11 cellular contexts compared by ENCODE assay signal in the genomic region with DNA sequence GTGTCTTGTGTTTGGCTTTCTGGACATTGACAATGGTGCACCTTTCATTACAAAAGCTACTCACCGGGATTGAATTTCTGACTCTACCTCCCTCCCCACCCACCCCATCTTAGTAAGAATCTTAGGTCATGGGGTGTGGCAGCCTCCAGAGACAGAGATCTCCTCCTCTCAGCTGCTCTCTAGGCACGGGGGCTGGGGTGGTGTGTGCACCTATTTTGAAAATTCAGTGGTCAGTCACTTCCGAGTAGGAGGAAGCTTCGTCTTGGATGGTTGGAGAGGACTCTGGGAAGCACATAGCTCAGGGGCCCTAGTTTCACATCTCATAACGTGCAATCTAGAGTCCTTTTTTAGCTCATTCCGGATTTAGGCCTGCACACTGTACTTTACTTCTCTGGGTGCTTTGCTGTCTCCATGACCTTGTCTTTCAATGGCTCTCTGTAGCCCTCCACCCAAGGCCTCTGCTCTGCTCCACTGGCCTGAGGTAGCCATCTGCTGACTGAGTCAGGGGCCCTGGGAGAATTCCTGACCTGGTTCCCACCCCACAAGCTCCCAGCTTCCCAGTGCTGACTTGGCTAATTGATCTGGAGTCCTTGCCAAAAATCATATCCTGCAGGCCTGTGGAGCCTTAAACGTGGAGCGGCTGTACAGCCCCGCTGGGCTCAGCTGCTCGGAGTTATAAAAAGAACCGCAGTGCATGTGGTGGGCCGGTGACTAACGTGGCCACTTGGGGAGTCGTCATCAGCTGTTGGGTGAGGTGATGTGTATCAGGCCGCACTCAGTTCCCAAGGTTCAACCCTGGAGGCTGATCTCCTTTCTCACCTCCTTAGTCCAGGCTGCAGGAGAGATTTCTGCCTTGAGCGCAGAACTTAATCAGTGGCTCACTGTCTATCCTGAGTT. TPM values are rescaled to one million over a fixed set of nuclear protein-coding genes. Genes with fewer than 3 reads are reported as not detected.
A peak's percentile ranks its signal among the peaks of the same experiment; 100 is the strongest.
DNase-seq lines count a peak whose midpoint lies in the region; ATAC-seq and TF ChIP-seq lines count a peak whose summit lies in the region.
"Had no signal": no experiment of that assay in that cellular context is flagged by ENCODE, and none has a peak within 500 bp of the region (broad histone marks: within the 10 kb centered on the region; RNA-seq: fewer than 3 reads in every experiment).

No MANE protein-coding gene starts in this region.

- H3K4me3 Mint-ChIP-seq in natural killer cell (no peak overlapping the region), chondrocyte (ENCODE audit: unreplicated experiment) (no peak overlapping the region)
- H3K4me3 Mint-ChIP-seq in natural killer cell treated with Interleukin-12 subunit alpha and Interleukin-12 subunit beta and Interleukin-15 and Interleukin-18, amount 100 ng/mL, for 72 hours = no peak overlapping the region
- no peak overlapping the region for H3K4me3 Mint-ChIP-seq in activated CD8-positive, alpha-beta T cell treated with anti-CD3 and anti-CD28 coated beads for 36 hours
- H3K4me3 Mint-ChIP-seq: B cell; T-helper 1 cell treated with Interleukin-12 subunit alpha and Interleukin-12 subunit beta and Interleukin-4 antibody, amounts not matched to agents 30 μg/mL and 1 μg/mL, for 36 hours had no signal

- intact Hi-C loops in natural killer cell (cut with micrococcal nuclease) = no loop called here
- intact Hi-C loops in activated CD8-positive, alpha-beta T cell treated with anti-CD3 and anti-CD28 coated beads for 36 hours (cut with micrococcal nuclease) = no loop called here

- ATAC-seq in natural killer cell = no peak
- no peak for ATAC-seq in natural killer cell treated with Interleukin-12 subunit alpha and Interleukin-12 subunit beta and Interleukin-15 and Interleukin-18, amount 100 ng/mL, for 72 hours
- ATAC-seq in activated CD8-positive, alpha-beta T cell treated with anti-CD3 and anti-CD28 coated beads for 36 hours = no peak
- no peak for ATAC-seq in GM19324 (IDR thresholded peaks at IDR 0.05; ENCODE audit: low FRiP score, unreplicated experiment)
- no peak for ATAC-seq in HG02973 (IDR thresholded peaks at IDR 0.05; ENCODE audit: unreplicated experiment)
- ATAC-seq: activated naive CD4-positive, alpha-beta T cell treated with anti-CD3 and anti-CD28 coated beads, Interleukin-2, amount 50 U/mL, for 72 hours had no signal

- no peaks in the 10 kb centered on the region for H3K27me3 Mint-ChIP-seq in natural killer cell (ENCODE audit: low read depth in 2 of 2)
- no peaks in the 10 kb centered on the region for H3K27me3 Mint-ChIP-seq in natural killer cell treated with Interleukin-12 subunit alpha and Interleukin-12 subunit beta and Interleukin-15 and Interleukin-18, amount 100 ng/mL, for 72 hours
- H3K27me3 Mint-ChIP-seq in chondrocyte (ENCODE audit: low read depth) = no peaks in the 10 kb centered on the region
- H3K27me3 Mint-ChIP-seq in activated CD8-positive, alpha-beta T cell treated with anti-CD3 and anti-CD28 coated beads for 36 hours = no peaks in the 10 kb centered on the region

- CTCF ChIA-PET in activated CD8-positive, alpha-beta T cell treated with anti-CD3 and anti-CD28 coated beads for 36 hours (lab: Charles Lee) = interaction anchor here (1.7 kb wide), 1 partner anchor 191 kb away, joined by 4 read pairs; no protein-coding TSS in a partner anchor

- TF ChIP-seq CTCF in natural killer cell (IDR thresholded peaks at IDR 0.05) (no peak), chondrocyte (IDR thresholded peaks at IDR 0.05) (no peak)
- no peak for TF ChIP-seq CTCF in activated CD8-positive, alpha-beta T cell treated with anti-CD3 and anti-CD28 coated beads for 36 hours (IDR thresholded peaks at IDR 0.05)

- H3K36me3 Mint-ChIP-seq in natural killer cell (no peaks in the 10 kb centered on the region), chondrocyte (ENCODE audit: low read depth) (no peaks in the 10 kb centered on the region)
- H3K36me3 Mint-ChIP-seq in natural killer cell treated with Interleukin-12 subunit alpha and Interleukin-12 subunit beta and Interleukin-15 and Interleukin-18, amount 100 ng/mL, for 72 hours = no peaks in the 10 kb centered on the region
- H3K36me3 Mint-ChIP-seq in activated CD8-positive, alpha-beta T cell treated with anti-CD3 and anti-CD28 coated beads for 36 hours (ENCODE audit: low read depth) = no peaks in the 10 kb centered on the region

- peak; percentile 1 for DNase-seq in natural killer cell
- no peak for DNase-seq in natural killer cell treated with Interleukin-12 subunit alpha and Interleukin-12 subunit beta and Interleukin-15 and Interleukin-18, amount 100 ng/mL, for 72 hours (ENCODE audit: low spot score)
- no peak for DNase-seq in chondrocyte (ENCODE audit: low spot score)
- peak; percentile 95 for DNase-seq in kidney tubule cell (ENCODE audit: low spot score)
- DNase-seq in activated CD8-positive, alpha-beta T cell treated with anti-CD3 and anti-CD28 coated beads for 36 hours = no peak
- no peak for DNase-seq in activated naive CD4-positive, alpha-beta T cell treated with anti-CD3 and anti-CD28 coated beads, Interleukin-2, amount 50 U/mL, for 16 hours

- H3K9me3 Mint-ChIP-seq in natural killer cell (peaks cover 0 to 3% of the 10 kb centered on the region in 2 donors), chondrocyte (ENCODE audit: low read depth) (no peaks in the 10 kb centered on the region)
- peaks cover 2% of the 10 kb centered on the region for H3K9me3 Mint-ChIP-seq in natural killer cell treated with Interleukin-12 subunit alpha and Interleukin-12 subunit beta and Interleukin-15 and Interleukin-18, amount 100 ng/mL, for 72 hours
- peaks cover 26% of the 10 kb centered on the region for H3K9me3 Mint-ChIP-seq in activated CD8-positive, alpha-beta T cell treated with anti-CD3 and anti-CD28 coated beads for 36 hours

- H3K4me1 Mint-ChIP-seq in natural killer cell (peaks cover 5 to 8% of the 10 kb centered on the region in 2 donors), chondrocyte (ENCODE audit: low read depth) (peaks cover 40% of the 10 kb centered on the region)
- peaks cover 10% of the 10 kb centered on the region in 2 donors for H3K4me1 Mint-ChIP-seq in natural killer cell treated with Interleukin-12 subunit alpha and Interleukin-12 subunit beta and Interleukin-15 and Interleukin-18, amount 100 ng/mL, for 72 hours (ENCODE audit: low read depth in 2 of 2)
- H3K4me1 Mint-ChIP-seq in activated CD8-positive, alpha-beta T cell treated with anti-CD3 and anti-CD28 coated beads for 36 hours (ENCODE audit: low read depth) = peaks cover 15% of the 10 kb centered on the region

- no peak overlapping the region for H3K27ac Mint-ChIP-seq in natural killer cell
- no peak overlapping the region for H3K27ac Mint-ChIP-seq in natural killer cell treated with Interleukin-12 subunit alpha and Interleukin-12 subunit beta and Interleukin-15 and Interleukin-18, amount 100 ng/mL, for 72 hours
- H3K27ac Mint-ChIP-seq in chondrocyte (ENCODE audit: unreplicated experiment) = peak overlapping the region; percentile 98
- H3K27ac Mint-ChIP-seq in activated CD8-positive, alpha-beta T cell treated with anti-CD3 and anti-CD28 coated beads for 36 hours = no peak overlapping the region
- H3K27ac Mint-ChIP-seq: activated naive CD4-positive, alpha-beta T cell treated with anti-CD3 and anti-CD28 coated beads, Interleukin-2, amount 50 U/mL, for 72 hours; B cell; T-helper 1 cell treated with Interleukin-12 subunit alpha and Interleukin-12 subunit beta and Interleukin-4 antibody, amounts not matched to agents 30 μg/mL and 1 μg/mL, for 36 hours had no signal

- POLR2A ChIA-PET in activated CD8-positive, alpha-beta T cell treated with anti-CD3 and anti-CD28 coated beads for 36 hours (lab: Charles Lee) = interaction anchor here (1.5 kb wide), 1 partner anchor 9 kb away, joined by 4 read pairs; no protein-coding TSS in a partner anchor

RNA-seq across cellular contexts. Expression of gene ADAMTS14, which starts 19.3 kb away (rescaled TPM):
- 1 to 10 TPM in 2 of 3 donors, under 1 TPM in 1; 0.70 to 1.5 (median 1.1) TPM for total RNA-seq in natural killer cell
- total RNA-seq in natural killer cell treated with Interleukin-12 subunit alpha and Interleukin-12 subunit beta and Interleukin-15 and Interleukin-18, amount 100 ng/mL, for 72 hours = under 1 TPM; 0.07 to 0.61 TPM
- 7.7 to 9.2 TPM (median 8.7 TPM) in 3 replicates for total RNA-seq in chondrocyte
- under 1 TPM; 0.16 to 0.25 TPM for total RNA-seq in activated CD8-positive, alpha-beta T cell treated with anti-CD3 and anti-CD28 coated beads for 36 hours
- total RNA-seq: B cell had no signal

RNA-seq across cellular contexts. Expression of gene PRF1, which starts 50.5 kb away (rescaled TPM):
- 1,000 to 10,000 TPM; 1,641 to 2,133 (median 1,982) TPM for total RNA-seq in natural killer cell
- 1,000 to 10,000 TPM in 1 of 2 donors, 100 to 1,000 TPM in 1; 497 to 1,157 TPM for total RNA-seq in natural killer cell treated with Interleukin-12 subunit alpha and Interleukin-12 subunit beta and Interleukin-15 and Interleukin-18, amount 100 ng/mL, for 72 hours
- not detected in 3 replicates for total RNA-seq in chondrocyte
- total RNA-seq in activated CD8-positive, alpha-beta T cell treated with anti-CD3 and anti-CD28 coated beads for 36 hours = 100 to 1,000 TPM; 107 to 113 TPM

Comparison
In these comparisons a context has a peak if more than half of its experiments do, and no peak if none do; other contexts are left out.
1. DNase-seq: peak in natural killer cell (single experiment) and kidney tubule cell (single experiment); none in natural killer cell treated with Interleukin-12 subunit alpha and Interleukin-12 subunit beta and Interleukin-15 and Interleukin-18, amount 100 ng/mL, for 72 hours (single experiment), chondrocyte (single experiment), activated CD8-positive, alpha-beta T cell treated with anti-CD3 and anti-CD28 coated beads for 36 hours (single experiment) and activated naive CD4-positive, alpha-beta T cell treated with anti-CD3 and anti-CD28 coated beads, Interleukin-2, amount 50 U/mL, for 16 hours (single experiment).
2. RNA of gene PRF1, which starts 50.5 kb away (total RNA-seq): 1,641 to 2,133 TPM in natural killer cell, 497 to 1,157 TPM in natural killer cell treated with Interleukin-12 subunit alpha and Interleukin-12 subunit beta and Interleukin-15 and Interleukin-18, amount 100 ng/mL, for 72 hours and 107 to 113 TPM in activated CD8-positive, alpha-beta T cell treated with anti-CD3 and anti-CD28 coated beads for 36 hours; not detected in chondrocyte; every median in the first group is over 100 times any median in the second.